In genomic region chr22:46432164-46433068, GRCh38 we compare ENCODE assay signal across 8 cellular contexts.
DNase-seq lines count a peak whose midpoint lies in the region; FAIRE-seq and TF ChIP-seq lines count a peak whose summit lies in the region.

No MANE protein-coding gene starts in this region.

- H3K9me3 ChIP-seq in duodenal mucosa (ENCODE audit: control insufficient read depth in 1 of 2, low read length in 2 of 2) (no peaks in the 10 kb centered on the region), small intestine (ENCODE audit: control insufficient read depth, low read depth) (no peaks in the 10 kb centered on the region)

- H3K27ac ChIP-seq in duodenal mucosa (ENCODE audit: low read depth, low read length) (no peak overlapping the region), small intestine (ENCODE audit: low read depth in 1 of 2, low read length in 1 of 2) (peak overlapping the region; percentile 24 to 72)

- H3K4me1 ChIP-seq in duodenal mucosa (ENCODE audit: control insufficient read depth in 1 of 2, insufficient read depth in 2 of 2, low read length in 2 of 2) (peaks cover 9 to 16% of the 10 kb centered on the region in 2 donors), small intestine (ENCODE audit: control insufficient read depth in 2 of 2, insufficient read depth in 1 of 2, low read depth in 1 of 2, low read length in 1 of 2) (peaks cover 2 to 6% of the 10 kb centered on the region in 2 donors)

- no peaks in the 10 kb centered on the region for H3K9me3 Mint-ChIP-seq in T-helper 1 cell treated with Interleukin-12 subunit alpha and Interleukin-12 subunit beta and Interleukin-4 antibody, amounts not matched to agents 30 μg/mL and 1 μg/mL, for 36 hours

- no peaks in the 10 kb centered on the region for H3K36me3 Mint-ChIP-seq in T-helper 1 cell treated with Interleukin-12 subunit alpha and Interleukin-12 subunit beta and Interleukin-4 antibody, amounts not matched to agents 30 μg/mL and 1 μg/mL, for 36 hours (ENCODE audit: low read depth)

- H3K27me3 Mint-ChIP-seq in T-helper 1 cell treated with Interleukin-12 subunit alpha and Interleukin-12 subunit beta and Interleukin-4 antibody, amounts not matched to agents 30 μg/mL and 1 μg/mL, for 36 hours (ENCODE audit: low read depth) = no peaks in the 10 kb centered on the region

- peak overlapping the region; percentile 19 for H3K4me3 ChIP-seq in GM12875 (ENCODE audit: low read depth, low read length)
- H3K4me3 ChIP-seq in duodenal mucosa (ENCODE audit: low read depth in 1 of 2, low read length in 2 of 2) = peak overlapping the region; percentile 62 to 89
- H3K4me3 ChIP-seq in small intestine (ENCODE audit: low read depth in 1 of 2, low read length in 2 of 2) = peak overlapping the region in 1 of 2 donors; percentile 52

- peaks cover 4% of the 10 kb centered on the region for H3K4me1 Mint-ChIP-seq in T-helper 1 cell treated with Interleukin-12 subunit alpha and Interleukin-12 subunit beta and Interleukin-4 antibody, amounts not matched to agents 30 μg/mL and 1 μg/mL, for 36 hours (ENCODE audit: low read depth)

- peak overlapping the region; percentile 33 to 67 for H3K9ac ChIP-seq in duodenal mucosa (ENCODE audit: low read depth in 1 of 2, low read length in 2 of 2)

- peak overlapping the region; percentile 95 for H3K27ac Mint-ChIP-seq in T-helper 1 cell treated with Interleukin-12 subunit alpha and Interleukin-12 subunit beta and Interleukin-4 antibody, amounts not matched to agents 30 μg/mL and 1 μg/mL, for 36 hours

- H3K36me3 ChIP-seq in duodenal mucosa (ENCODE audit: control insufficient read depth in 1 of 2, insufficient read depth in 2 of 2, low read length in 2 of 2) (no peaks in the 10 kb centered on the region), small intestine (ENCODE audit: control insufficient read depth in 2 of 2, insufficient read depth in 2 of 2, low read length in 2 of 2) (no peaks in the 10 kb centered on the region)

- DNase-seq in small intestine (peak; percentile 78), RKO (ENCODE audit: low spot score) (no peak), NCI-H2081 treated with DMSO at 0.1 percent for 48 hours (lab: John Stamatoyannopoulos, UW) (no peak), NCI-H345 (lab: John Stamatoyannopoulos, UW) (no peak), HuH-7.5 (ENCODE audit: low spot score) (no peak)

- TF ChIP-seq CTCF in GM12875 (IDR thresholded peaks at IDR 0.05; ENCODE audit: borderline replicate concordance, insufficient read depth, low read depth, low read length) = no peak

- H3K4me3 Mint-ChIP-seq in T-helper 1 cell treated with Interleukin-12 subunit alpha and Interleukin-12 subunit beta and Interleukin-4 antibody, amounts not matched to agents 30 μg/mL and 1 μg/mL, for 36 hours = peak overlapping the region; percentile 67

- WGBS in small intestine, 3 donors = 53 to 63% (median 56%) methylated on average over 25 of the region's 25 CpGs

- H3K27me3 ChIP-seq in duodenal mucosa (ENCODE audit: control insufficient read depth in 1 of 2, insufficient read depth in 2 of 2, low read length in 2 of 2) (no peaks in the 10 kb centered on the region), small intestine (ENCODE audit: control insufficient read depth in 2 of 2, insufficient read depth in 2 of 2, low read length in 2 of 2) (no peaks in the 10 kb centered on the region)

- FAIRE-seq in small intestine (lab: Jason Lieb, UNC) = no peak
